Comparison of ENCODE assay signal across 1 cellular context in genomic region chr21:43993420-43993934, GRCh38.
TF ChIP-seq lines count a peak whose summit lies in the region.

No MANE protein-coding gene starts in this region.

TF ChIP-seq in GM23338, 12 proteins besides CTCF, POLR2A, EP300 and RAD21:
- TF ChIP-seq EZH2 (IDR thresholded peaks at IDR 0.05; ENCODE audit: low read depth, unreplicated experiment) (no peak), CREB1 (CRISPR knock-in tag; IDR thresholded peaks at IDR 0.05; ENCODE audit: low read depth) (no peak), JUNB (IDR thresholded peaks at IDR 0.05; ENCODE audit: unreplicated experiment) (no peak)
